Comparison of ENCODE assay signal across 33 cellular contexts in genomic region chr12:44532940-44533339, GRCh38.
"Had no signal": no experiment of that assay in that cellular context is flagged by ENCODE, and none has a peak within 500 bp of the region (broad histone marks: within the 10 kb centered on the region; RNA-seq: fewer than 3 reads in every experiment).

No MANE protein-coding gene starts in this region.

- H3K4me3 ChIP-seq: adrenal gland, body of pancreas, esophagus muscularis mucosa, gastrocnemius medialis, heart right ventricle had no signal

- H3K27ac ChIP-seq: adrenal gland, body of pancreas, esophagus muscularis mucosa, foreskin keratinocyte, gastrocnemius medialis, heart right ventricle had no signal

- H3K27me3 Mint-ChIP-seq: activated CD4-positive, alpha-beta memory T cell treated with anti-CD3 and anti-CD28 coated beads for 36 hours; activated CD4-positive, alpha-beta T cell treated with anti-CD3 and anti-CD28 coated beads for 36 hours; activated CD4-positive, alpha-beta T cell treated with anti-CD3 and anti-CD28 coated beads, Interleukin-2, amount 10 ng/mL, durations not matched to agents 24 days and 14 days; activated CD8-positive, alpha-beta memory T cell treated with anti-CD3 and anti-CD28 coated beads, Interleukin-2, amount 10 ng/mL, durations not matched to agents 7 days and 5 days; activated naive CD4-positive, alpha-beta T cell treated with anti-CD3 and anti-CD28 coated beads, Interleukin-2, amount 50 U/mL, for 24 hours; effector memory CD8-positive, alpha-beta T cell; T-helper 17 cell had no signal

- H3K4me1 Mint-ChIP-seq: activated CD4-positive, alpha-beta T cell treated with anti-CD3 and anti-CD28 coated beads for 36 hours; activated CD4-positive, alpha-beta T cell treated with anti-CD3 and anti-CD28 coated beads, Interleukin-2, amount 10 ng/mL, durations not matched to agents 24 days and 14 days; activated naive CD4-positive, alpha-beta T cell treated with anti-CD3 and anti-CD28 coated beads, Interleukin-2, amount 50 U/mL, for 24 hours; T-helper 17 cell had no signal

- H3K9me3 ChIP-seq: adrenal gland, body of pancreas, esophagus muscularis mucosa, gastrocnemius medialis, heart right ventricle had no signal

- H3K4me3 Mint-ChIP-seq: activated CD4-positive, alpha-beta memory T cell treated with anti-CD3 and anti-CD28 coated beads for 36 hours; activated CD4-positive, alpha-beta T cell treated with anti-CD3 and anti-CD28 coated beads for 36 hours; activated CD4-positive, alpha-beta T cell treated with anti-CD3 and anti-CD28 coated beads, Interleukin-2, amount 10 ng/mL, durations not matched to agents 24 days and 14 days; activated CD8-positive, alpha-beta memory T cell treated with anti-CD3 and anti-CD28 coated beads, Interleukin-2, amount 10 ng/mL, durations not matched to agents 7 days and 5 days; activated CD8-positive, alpha-beta T cell treated with anti-CD3 and anti-CD28 coated beads, Interleukin-2, amount 10 ng/mL, durations not matched to agents 7 days and 5 days; activated naive CD4-positive, alpha-beta T cell treated with anti-CD3 and anti-CD28 coated beads for 36 hours; activated naive CD4-positive, alpha-beta T cell treated with anti-CD3 and anti-CD28 coated beads, Interleukin-2, amount 50 U/mL, for 24 hours; activated T-helper 1 cell treated with anti-CD3 and anti-CD28 coated beads, Interleukin-12 subunit alpha, Interleukin-12 subunit beta, Interleukin-2, Interleukin-4 antibody, amounts not matched to agents 30 ng/mL and 10 ng/mL and 1 ng/mL, durations not matched to agents 14 hours and 24 hours and 36 hours; effector memory CD8-positive, alpha-beta T cell; T-helper 17 cell; T-helper 2 cell treated with Interferon-gamma antibody and Interleukin-4, amounts not matched to agents 5 μg/mL and 100 μg/mL, for 36 hours had no signal

- DNase-seq: activated CD4-positive, alpha-beta memory T cell treated with anti-CD3 and anti-CD28 coated beads for 36 hours; activated CD4-positive, alpha-beta T cell treated with anti-CD3 and anti-CD28 coated beads for 36 hours; activated CD4-positive, alpha-beta T cell treated with anti-CD3 and anti-CD28 coated beads, Interleukin-2, amount 10 ng/mL, durations not matched to agents 24 days and 14 days; activated CD4-positive, CD25-positive, alpha-beta regulatory T cell; activated CD4-positive, CD25-positive, alpha-beta regulatory T cell treated with anti-CD3 and anti-CD28 coated beads, Interleukin-2, amount 50 U/mL, for 72 hours; activated CD8-positive, alpha-beta memory T cell treated with anti-CD3 and anti-CD28 coated beads, Interleukin-2, amount 10 ng/mL, durations not matched to agents 7 days and 5 days; activated CD8-positive, alpha-beta memory T cell treated with anti-CD3 and anti-CD28 coated beads, Interleukin-2, amount 50 U/mL, for 4 hours; activated CD8-positive, alpha-beta T cell treated with anti-CD3 and anti-CD28 coated beads, Interleukin-2, amount 10 ng/mL, durations not matched to agents 7 days and 5 days; activated effector memory CD4-positive, alpha-beta T cell treated with anti-CD3 and anti-CD28 coated beads, Interleukin-2, amount 50 U/mL, for 16 hours; activated naive CD4-positive, alpha-beta T cell treated with anti-CD3 and anti-CD28 coated beads for 36 hours; activated T-cell treated with anti-CD3 and anti-CD28 coated beads, Interleukin-2, amount 50 U/mL, for 1 hour; activated T-cell treated with anti-CD3 and anti-CD28 coated beads, Interleukin-2, amount 50 U/mL, for 48 hours; adrenal gland; amygdala; aorta; body of pancreas; caudate nucleus; cortex of kidney; dermis blood vessel endothelial cell; effector CD4-positive, alpha-beta T cell; effector memory CD8-positive, alpha-beta T cell; erythroblast; foreskin keratinocyte; gastrocnemius medialis; heart right ventricle; T-helper 1 cell; T-helper 17 cell; T1000 had no signal

- ATAC-seq: activated CD4-positive, alpha-beta T cell treated with anti-CD3 and anti-CD28 coated beads for 36 hours; activated CD8-positive, alpha-beta memory T cell treated with anti-CD3 and anti-CD28 coated beads, Interleukin-2, amount 10 ng/mL, durations not matched to agents 7 days and 5 days; activated CD8-positive, alpha-beta T cell treated with anti-CD3 and anti-CD28 coated beads, Interleukin-2, amount 10 ng/mL, durations not matched to agents 7 days and 5 days; body of pancreas; effector memory CD8-positive, alpha-beta T cell; foreskin keratinocyte; gastrocnemius medialis; heart right ventricle; T-helper 17 cell had no signal

- H3K36me3 ChIP-seq: adrenal gland, esophagus muscularis mucosa, gastrocnemius medialis, heart right ventricle had no signal

- H3K27me3 ChIP-seq: adrenal gland, body of pancreas, esophagus muscularis mucosa, gastrocnemius medialis, heart right ventricle had no signal

- H3K4me1 ChIP-seq: adrenal gland, body of pancreas, esophagus muscularis mucosa, foreskin keratinocyte, gastrocnemius medialis, heart right ventricle had no signal

- H3K36me3 Mint-ChIP-seq: activated CD4-positive, alpha-beta memory T cell treated with anti-CD3 and anti-CD28 coated beads for 36 hours had no signal

- H3K9me3 Mint-ChIP-seq: activated CD4-positive, alpha-beta memory T cell treated with anti-CD3 and anti-CD28 coated beads for 36 hours; activated CD4-positive, alpha-beta T cell treated with anti-CD3 and anti-CD28 coated beads, Interleukin-2, amount 10 ng/mL, durations not matched to agents 24 days and 14 days; activated naive CD4-positive, alpha-beta T cell treated with anti-CD3 and anti-CD28 coated beads for 36 hours; activated naive CD4-positive, alpha-beta T cell treated with anti-CD3 and anti-CD28 coated beads, Interleukin-2, amount 50 U/mL, for 24 hours; activated T-helper 1 cell treated with anti-CD3 and anti-CD28 coated beads, Interleukin-12 subunit alpha, Interleukin-12 subunit beta, Interleukin-2, Interleukin-4 antibody, amounts not matched to agents 30 ng/mL and 10 ng/mL and 1 ng/mL, durations not matched to agents 14 hours and 24 hours and 36 hours; activated T-helper 2 cell treated with anti-CD3 and anti-CD28 coated beads, Interferon-gamma antibody, Interleukin-2, Interleukin-4, amounts not matched to agents 10 μg/mL and 5 μg/mL and 100 μg/mL, durations not matched to agents 14 hours and 24 hours and 36 hours; effector memory CD8-positive, alpha-beta T cell; T-helper 2 cell treated with Interferon-gamma antibody and Interleukin-4, amounts not matched to agents 5 μg/mL and 100 μg/mL, for 36 hours had no signal

- H3K27ac Mint-ChIP-seq: activated CD4-positive, alpha-beta memory T cell treated with anti-CD3 and anti-CD28 coated beads for 36 hours; activated CD4-positive, alpha-beta T cell treated with anti-CD3 and anti-CD28 coated beads for 36 hours; activated CD4-positive, alpha-beta T cell treated with anti-CD3 and anti-CD28 coated beads, Interleukin-2, amount 10 ng/mL, durations not matched to agents 24 days and 14 days; activated CD8-positive, alpha-beta memory T cell treated with anti-CD3 and anti-CD28 coated beads, Interleukin-2, amount 10 ng/mL, durations not matched to agents 7 days and 5 days; activated CD8-positive, alpha-beta T cell treated with anti-CD3 and anti-CD28 coated beads, Interleukin-2, amount 10 ng/mL, durations not matched to agents 7 days and 5 days; activated naive CD4-positive, alpha-beta T cell treated with anti-CD3 and anti-CD28 coated beads for 36 hours; activated naive CD4-positive, alpha-beta T cell treated with anti-CD3 and anti-CD28 coated beads, Interleukin-2, amount 50 U/mL, for 24 hours; activated T-helper 1 cell treated with anti-CD3 and anti-CD28 coated beads, Interleukin-12 subunit alpha, Interleukin-12 subunit beta, Interleukin-2, Interleukin-4 antibody, amounts not matched to agents 30 ng/mL and 10 ng/mL and 1 ng/mL, durations not matched to agents 14 hours and 24 hours and 36 hours; activated T-helper 2 cell treated with anti-CD3 and anti-CD28 coated beads, Interferon-gamma antibody, Interleukin-2, Interleukin-4, amounts not matched to agents 10 μg/mL and 5 μg/mL and 100 μg/mL, durations not matched to agents 14 hours and 24 hours and 36 hours; effector memory CD8-positive, alpha-beta T cell; T-helper 2 cell treated with Interferon-gamma antibody and Interleukin-4, amounts not matched to agents 5 μg/mL and 100 μg/mL, for 36 hours had no signal
